Comparison of ENCODE assay signal across 17 cellular contexts in the genomic region with DNA sequence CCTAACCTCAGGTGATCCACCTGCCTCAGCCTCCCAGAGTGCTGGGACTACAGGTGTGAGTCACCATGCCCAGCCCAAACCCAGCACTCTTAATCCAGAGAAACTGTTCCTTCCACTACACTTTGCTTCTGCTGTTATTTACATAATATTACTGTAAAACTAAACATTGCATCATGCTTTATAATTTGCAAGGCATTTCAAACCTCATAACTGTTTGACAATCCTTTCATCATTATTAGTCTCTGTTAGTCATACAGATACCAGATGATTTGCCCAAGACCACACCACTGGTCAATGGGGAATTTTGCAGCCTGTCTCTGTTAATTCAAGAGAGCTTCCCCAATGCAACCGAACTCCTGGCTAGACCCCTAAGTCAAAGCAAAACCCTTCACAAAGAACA.
DNase-seq lines count a peak whose midpoint lies in the region; ATAC-seq and TF ChIP-seq lines count a peak whose summit lies in the region.
"Had no signal": no experiment of that assay in that cellular context is flagged by ENCODE, and none has a peak within 500 bp of the region (broad histone marks: within the 10 kb centered on the region; RNA-seq: fewer than 3 reads in every experiment).

No MANE protein-coding gene starts in this region.

- H3K36me3 ChIP-seq in colonic mucosa = no peaks in the 10 kb centered on the region
- H3K36me3 ChIP-seq: uterus had no signal

- peak; percentile 68 for ATAC-seq in GM19035 (IDR thresholded peaks at IDR 0.05; ENCODE audit: unreplicated experiment)
- peak; percentile 73 for ATAC-seq in HG02981 (IDR thresholded peaks at IDR 0.05; ENCODE audit: unreplicated experiment)
- no peak for ATAC-seq in GM18867 (IDR thresholded peaks at IDR 0.05; ENCODE audit: unreplicated experiment)
- no peak for ATAC-seq in GM21737 (IDR thresholded peaks at IDR 0.05; ENCODE audit: unreplicated experiment)
- ATAC-seq: stimulated activated memory B cell treated with anti-CD40 and anti-IgM and Interleukin-4, amounts not matched to agents 10 μg/mL and 1 μg/mL and 100 μg/mL, for 72 hours had no signal

- TF ChIP-seq CTCF in AG10803 (conservative IDR thresholded peaks at IDR 0.05; ENCODE audit: low read length) = no peak
- TF ChIP-seq CTCF in choroid plexus epithelial cell (conservative IDR thresholded peaks at IDR 0.05; ENCODE audit: low read depth, low read length) = no peak
- no peak for TF ChIP-seq CTCF in progenitor cell of endocrine pancreas (IDR thresholded peaks at IDR 0.05; ENCODE audit: unreplicated experiment)
- no peak for TF ChIP-seq CTCF in colonic mucosa (IDR thresholded peaks at IDR 0.05)

- no peaks in the 10 kb centered on the region for H3K36me3 Mint-ChIP-seq in progenitor cell of endocrine pancreas (ENCODE audit: insufficient read depth)
- H3K36me3 Mint-ChIP-seq: activated naive CD8-positive, alpha-beta T cell; stimulated activated memory B cell treated with anti-CD40 and anti-IgM and Interleukin-4, amounts not matched to agents 10 μg/mL and 1 μg/mL and 100 μg/mL, for 72 hours had no signal

- DNase-seq in AG10803 (ENCODE audit: low read depth) = peak; percentile 53
- DNase-seq in choroid plexus epithelial cell (ENCODE audit: low read depth) = peak; percentile 41
- DNase-seq in progenitor cell of endocrine pancreas (ENCODE audit: low spot score, unreplicated experiment) = no peak
- DNase-seq in colonic mucosa = no peak
- DNase-seq: GOT3; islet precursor cell; NCI-H2029; Right ventricle myocardium superior; stimulated activated CD4-positive, alpha-beta T cell treated with anti-CD3 and anti-CD28 coated beads, Interleukin-2, amount 100 ng/mL, for 48 hours; uterus had no signal

- H3K9ac ChIP-seq in colonic mucosa (ENCODE audit: low read depth in 2 of 2, low read length in 2 of 2) = no peak overlapping the region

- no peaks in the 10 kb centered on the region for H3K9me3 ChIP-seq in colonic mucosa
- H3K9me3 ChIP-seq: uterus had no signal

- H3K27me3 Mint-ChIP-seq in progenitor cell of endocrine pancreas = peaks cover 9% of the 10 kb centered on the region
- H3K27me3 Mint-ChIP-seq: activated naive CD8-positive, alpha-beta T cell; dendritic cell treated with granulocyte-macrophage colony-stimulating factor and Interleukin-4, amounts not matched to agents 40 ng/mL and 50 ng/mL, for 4 days had no signal

- H3K4me3 ChIP-seq in AG10803 (ENCODE audit: low read length) = no peak overlapping the region
- no peak overlapping the region for H3K4me3 ChIP-seq in choroid plexus epithelial cell (ENCODE audit: low read depth, low read length)
- no peak overlapping the region for H3K4me3 ChIP-seq in colonic mucosa
- H3K4me3 ChIP-seq: uterus had no signal

- no peaks in the 10 kb centered on the region for H3K4me1 Mint-ChIP-seq in progenitor cell of endocrine pancreas (ENCODE audit: low read depth)

- no peak overlapping the region for H3K4me3 Mint-ChIP-seq in progenitor cell of endocrine pancreas (ENCODE audit: low read depth)
- H3K4me3 Mint-ChIP-seq: activated naive CD8-positive, alpha-beta T cell; dendritic cell treated with granulocyte-macrophage colony-stimulating factor and Interleukin-4, amounts not matched to agents 40 ng/mL and 50 ng/mL, for 4 days; stimulated activated memory B cell treated with anti-CD40 and anti-IgM and Interleukin-4, amounts not matched to agents 10 μg/mL and 1 μg/mL and 100 μg/mL, for 72 hours had no signal

- intact Hi-C loops in colonic mucosa (cut with DNase I) = no loop called here

- H3K9me3 Mint-ChIP-seq in progenitor cell of endocrine pancreas (ENCODE audit: low read depth) = no peaks in the 10 kb centered on the region
- H3K9me3 Mint-ChIP-seq: dendritic cell treated with granulocyte-macrophage colony-stimulating factor and Interleukin-4, amounts not matched to agents 40 ng/mL and 50 ng/mL, for 4 days; stimulated activated memory B cell treated with anti-CD40 and anti-IgM and Interleukin-4, amounts not matched to agents 10 μg/mL and 1 μg/mL and 100 μg/mL, for 72 hours had no signal

- no peak overlapping the region for H3K27ac ChIP-seq in colonic mucosa
- H3K27ac ChIP-seq: uterus had no signal

- no peaks in the 10 kb centered on the region for H3K4me1 ChIP-seq in colonic mucosa
- H3K4me1 ChIP-seq: uterus had no signal

- no peaks in the 10 kb centered on the region for H3K27me3 ChIP-seq in colonic mucosa
- H3K27me3 ChIP-seq: uterus had no signal

- no peak overlapping the region for H3K27ac Mint-ChIP-seq in progenitor cell of endocrine pancreas
- H3K27ac Mint-ChIP-seq: activated naive CD8-positive, alpha-beta T cell; dendritic cell treated with granulocyte-macrophage colony-stimulating factor and Interleukin-4, amounts not matched to agents 40 ng/mL and 50 ng/mL, for 4 days; stimulated activated memory B cell treated with anti-CD40 and anti-IgM and Interleukin-4, amounts not matched to agents 10 μg/mL and 1 μg/mL and 100 μg/mL, for 72 hours had no signal

Comparison
In these comparisons a context has a peak if more than half of its experiments do, and no peak if none do; other contexts are left out.
1. DNase-seq: peak in AG10803 (single experiment) and choroid plexus epithelial cell (single experiment); none in progenitor cell of endocrine pancreas (single experiment) and colonic mucosa (single experiment).
2. ATAC-seq: peak in GM19035 (single experiment) and HG02981 (single experiment); none in GM18867 (single experiment) and GM21737 (single experiment).